ENCODE assay signal across 10 cellular contexts in genomic region chr5:36177154-36177553, GRCh38. TPM values are rescaled to one million over a fixed set of nuclear protein-coding genes. Genes with fewer than 3 reads are reported as not detected.
DNase-seq lines count a peak whose midpoint lies in the region; ATAC-seq and TF ChIP-seq lines count a peak whose summit lies in the region.
"Had no signal": no experiment of that assay in that cellular context is flagged by ENCODE, and none has a peak within 500 bp of the region (broad histone marks: within the 10 kb centered on the region; RNA-seq: fewer than 3 reads in every experiment).

No MANE protein-coding gene starts in this region.

- H3K4me1 ChIP-seq in BLaER1 treated with 17β-estradiol and CSF1 and Interleukin-3, amounts not matched to agents 10 nM and 100 nM, result peaks cover 14 to 27% (median 23%) of the 10 kb centered on the region in 10 experiments
- no peaks in the 10 kb centered on the region for H3K4me1 ChIP-seq in osteoblast (ENCODE audit: insufficient read depth, low read length)

- H3K4me3 ChIP-seq in BLaER1 treated with 17β-estradiol and CSF1 and Interleukin-3, amounts not matched to agents 10 nM and 100 nM, result no peak overlapping the region; a peak in 1 of 20 replicates
- H3K4me3 ChIP-seq in osteoblast (ENCODE audit: insufficient read depth, low read length), result no peak overlapping the region

- no peaks in the 10 kb centered on the region for H3K79me2 ChIP-seq in osteoblast (ENCODE audit: insufficient read depth, low read length)

- peak overlapping the region in 8 of 11 experiments; percentile 24 to 68 (median 58); a peak in 16 of 22 replicates for H3K27ac ChIP-seq in BLaER1 treated with 17β-estradiol and CSF1 and Interleukin-3, amounts not matched to agents 10 nM and 100 nM
- no peak overlapping the region for H3K27ac ChIP-seq in osteoblast (ENCODE audit: low read depth, low read length)

- no peak for TF ChIP-seq CTCF in osteoblast (IDR thresholded peaks at IDR 0.05; ENCODE audit: extremely low read depth, low read depth, low read length)

- no peaks in the 10 kb centered on the region; a peak in 1 of 22 replicates for H3K9me3 ChIP-seq in BLaER1 treated with 17β-estradiol and CSF1 and Interleukin-3, amounts not matched to agents 10 nM and 100 nM (replicated peaks in 1 of 11)
- H3K9me3 ChIP-seq in osteoblast (ENCODE audit: low read depth, low read length), result no peaks in the 10 kb centered on the region

- H4K20me1 ChIP-seq in BLaER1 treated with 17β-estradiol and CSF1 and Interleukin-3, amounts not matched to agents 10 nM and 100 nM, result no peaks in the 10 kb centered on the region
- H4K20me1 ChIP-seq in osteoblast (ENCODE audit: insufficient read depth, low read length), result no peaks in the 10 kb centered on the region

- H3K27me3 ChIP-seq in BLaER1 treated with 17β-estradiol and CSF1 and Interleukin-3, amounts not matched to agents 10 nM and 100 nM, result no peaks in the 10 kb centered on the region
- no peaks in the 10 kb centered on the region for H3K27me3 ChIP-seq in osteoblast (ENCODE audit: insufficient read depth, low read length)

- DNase-seq in pons (ENCODE audit: low spot score) (no peak), iPS-NIHi11 (ENCODE audit: low spot score) (no peak), osteoblast (ENCODE audit: insufficient read length, low spot score, missing footprints) (no peak), NCI-H1105 (lab: John Stamatoyannopoulos, UW) (no peak)
- DNase-seq: activated CD4-positive, alpha-beta T cell treated with anti-CD3 and anti-CD28 coated beads for 4 hours; naive thymus-derived CD4-positive, alpha-beta T cell had no signal

- peaks cover 71 to 94% (median 82%) of the 10 kb centered on the region in 11 experiments for H3K36me3 ChIP-seq in BLaER1 treated with 17β-estradiol and CSF1 and Interleukin-3, amounts not matched to agents 10 nM and 100 nM
- H3K36me3 ChIP-seq in osteoblast (ENCODE audit: insufficient read depth, low read length), result peaks cover 57% of the 10 kb centered on the region

- H2AFZ ChIP-seq in osteoblast (ENCODE audit: low read length), result no peak overlapping the region

- H3K4me2 ChIP-seq in BLaER1 treated with 17β-estradiol and CSF1 and Interleukin-3, amounts not matched to agents 10 nM and 100 nM, result peak overlapping the region; percentile 28 to 80 (median 63); a peak in 19 of 22 replicates
- H3K4me2 ChIP-seq in osteoblast (ENCODE audit: insufficient read depth, low read length), result no peak overlapping the region

- ATAC-seq in GM18909 (IDR thresholded peaks at IDR 0.05; ENCODE audit: poor library complexity, unreplicated experiment) (peak; percentile 98), GM21786 (IDR thresholded peaks at IDR 0.05; ENCODE audit: unreplicated experiment) (peak; percentile 95), HG03280 (IDR thresholded peaks at IDR 0.05; ENCODE audit: unreplicated experiment) (peak; percentile 93)
- ATAC-seq: naive thymus-derived CD4-positive, alpha-beta T cell had no signal

- peak overlapping the region in 8 of 11 experiments; percentile 2 to 63 (median 28); a peak in 7 of 22 replicates for H3K9ac ChIP-seq in BLaER1 treated with 17β-estradiol and CSF1 and Interleukin-3, amounts not matched to agents 10 nM and 100 nM

RNA-seq across cellular contexts. Expression of gene SKP2, which starts 25.2 kb away (rescaled TPM):
- 17.7 and 20.6 TPM in 2 replicates for total RNA-seq in osteoblast

RNA-seq across cellular contexts. Expression of gene LMBRD2, which starts 25.5 kb away (rescaled TPM):
- total RNA-seq in osteoblast, result 11.5 and 13.8 TPM in 2 replicates
